ENCODE assay signal across 18 cellular contexts in the genomic region with DNA sequence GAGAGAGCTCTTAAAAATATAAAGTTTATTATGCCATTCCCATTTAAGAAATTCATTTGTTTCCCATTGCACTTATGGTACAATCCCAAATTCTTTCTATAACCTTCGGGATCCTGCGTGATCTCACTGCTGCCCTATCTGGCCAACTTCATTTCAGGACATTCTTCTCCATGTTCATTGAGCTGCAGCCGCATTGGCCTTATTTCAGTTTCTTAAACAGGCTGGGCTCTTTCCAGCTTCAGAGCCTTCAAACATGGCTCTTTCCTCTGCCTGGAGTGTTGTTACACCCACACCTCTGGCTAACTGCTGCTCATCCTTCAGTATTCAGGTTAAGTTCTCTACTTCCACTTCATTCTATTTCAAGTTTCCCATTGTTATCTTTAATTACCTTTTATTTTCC. TPM values are rescaled to one million over a fixed set of nuclear protein-coding genes. Genes with fewer than 3 reads are reported as not detected.
DNase-seq lines count a peak whose midpoint lies in the region; ATAC-seq, FAIRE-seq and TF ChIP-seq lines count a peak whose summit lies in the region.
"Had no signal": no experiment of that assay in that cellular context is flagged by ENCODE, and none has a peak within 500 bp of the region (broad histone marks: within the 10 kb centered on the region; RNA-seq: fewer than 3 reads in every experiment).

No MANE protein-coding gene starts in this region.

- H3K14ac ChIP-seq in neuronal stem cell (ENCODE audit: low read length), result no peak overlapping the region

- no peak overlapping the region for H3K9ac ChIP-seq in astrocyte (ENCODE audit: low read length)
- no peak overlapping the region for H3K9ac ChIP-seq in neuronal stem cell (ENCODE audit: low read depth, low read length, poor library complexity)
- H3K9ac ChIP-seq: BLaER1, GM23248 had no signal

- peaks cover 28% of the 10 kb centered on the region for H3K79me2 ChIP-seq in astrocyte (ENCODE audit: insufficient read depth, low read length)

- H3K23ac ChIP-seq in neuronal stem cell (ENCODE audit: low read depth, low read length, poor library complexity), result no peak overlapping the region

- H3K18ac ChIP-seq in neuronal stem cell (ENCODE audit: low read length), result no peak overlapping the region

- H3K4me2 ChIP-seq in A549, result no peak overlapping the region; the same call in 2 of the 3 replicates
- H3K4me2 ChIP-seq in astrocyte (ENCODE audit: low read length), result no peak overlapping the region
- H3K4me2 ChIP-seq in neuronal stem cell (ENCODE audit: insufficient read depth, low read length, poor library complexity, severe bottlenecking), result no peak overlapping the region
- H3K4me2 ChIP-seq: BLaER1 had no signal

- peaks cover 1% of the 10 kb centered on the region for H3K79me1 ChIP-seq in neuronal stem cell (ENCODE audit: low read depth, low read length)

- no peaks in the 10 kb centered on the region for H3K36me3 ChIP-seq in astrocyte (ENCODE audit: insufficient read depth, low read length)
- H3K36me3 ChIP-seq in neuronal stem cell (replicated peaks in 1 of 2; ENCODE audit: control insufficient read depth in 2 of 2, insufficient read depth in 2 of 2, low read length in 2 of 2), result peaks cover 8 to 42% of the 10 kb centered on the region in 2 donors

- H4K91ac ChIP-seq in neuronal stem cell (ENCODE audit: low read depth, low read length, poor library complexity), result no peak overlapping the region

- H2AK5ac ChIP-seq in neuronal stem cell (ENCODE audit: low read depth, low read length), result no peak overlapping the region

- no peak for ATAC-seq in A549
- ATAC-seq: HCT116 had no signal

- H2BK120ac ChIP-seq in neuronal stem cell (ENCODE audit: low read depth, low read length), result no peak overlapping the region

- H3K36me3 Mint-ChIP-seq in astrocyte (ENCODE audit: low read depth, unreplicated experiment), result peaks cover 9% of the 10 kb centered on the region
- H3K36me3 Mint-ChIP-seq in nephron progenitor cell (ENCODE audit: low read depth), result peaks cover 42% of the 10 kb centered on the region

- H4K20me1 ChIP-seq in astrocyte (ENCODE audit: insufficient read depth, low read length), result peaks cover 29% of the 10 kb centered on the region

- no peak for TF ChIP-seq EP300 in A549 (IDR thresholded peaks at IDR 0.05)

- no peak overlapping the region for H2AFZ ChIP-seq in astrocyte (ENCODE audit: low read depth, low read length)
- H2AFZ ChIP-seq in neuronal stem cell (ENCODE audit: low read length), result no peak overlapping the region
- H2AFZ ChIP-seq: GM23248 had no signal

- DNase-seq in A549 (ENCODE audit: low read depth in 1 of 2, low spot score in 1 of 2), result no peak
- peak; percentile 39 for DNase-seq in ACHN
- no peak for DNase-seq in astrocyte (ENCODE audit: low read depth)
- no peak for DNase-seq in nephron progenitor cell
- no peak for DNase-seq in NCI-H446 treated with DMSO at 0.1 percent for 48 hours (lab: John Stamatoyannopoulos, UW)
- DNase-seq in neuronal stem cell (ENCODE audit: low spot score), result no peak
- DNase-seq in GM19238 (ENCODE audit: insufficient read length, low spot score), result no peak
- no peak for DNase-seq in erythroblast (lab: John Stamatoyannopoulos, UW)
- DNase-seq: AML-193; CD8-positive, alpha-beta memory T cell; DND-41; GDM1; GM23248; IMR-90; KBM-7 had no signal

- TF ChIP-seq CTCF in A549 (IDR thresholded peaks at IDR 0.05), result no peak
- TF ChIP-seq CTCF in astrocyte (IDR thresholded peaks at IDR 0.05; ENCODE audit: insufficient read depth, low read depth, low read length), result no peak
- no peak for TF ChIP-seq CTCF in nephron progenitor cell (IDR thresholded peaks at IDR 0.05)

- H3K4ac ChIP-seq in neuronal stem cell (ENCODE audit: low read length), result no peak overlapping the region

- no peak for TF ChIP-seq RAD21 in A549 (conservative IDR thresholded peaks at IDR 0.05 in 1 of 2, IDR thresholded peaks at IDR 0.05 in 1 of 2)

- in situ Hi-C loops in ACHN (cut with HindIII; ENCODE audit: low pct_ligation_motif_present, low pct_unique_long_range_greater_than_20kb, low sequenced_read_pairs), result no loop called here

- H3K4me1 Mint-ChIP-seq in astrocyte (ENCODE audit: low read depth, unreplicated experiment) (peaks cover 26% of the 10 kb centered on the region), nephron progenitor cell (peaks cover 34% of the 10 kb centered on the region)

- peak overlapping the region; percentile 80 for H3K27ac Mint-ChIP-seq in astrocyte (ENCODE audit: unreplicated experiment)
- peak overlapping the region; percentile 62 for H3K27ac Mint-ChIP-seq in nephron progenitor cell

- no peak overlapping the region for H2BK5ac ChIP-seq in neuronal stem cell (ENCODE audit: low read length)

- H2BK15ac ChIP-seq in neuronal stem cell (ENCODE audit: low read length), result no peak overlapping the region

- H3K4me3 Mint-ChIP-seq in astrocyte (ENCODE audit: unreplicated experiment), result no peak overlapping the region
- no peak overlapping the region for H3K4me3 Mint-ChIP-seq in nephron progenitor cell
- H3K4me3 Mint-ChIP-seq: CD8-positive, alpha-beta memory T cell had no signal

- CTCF ChIA-PET in A549 (lab: Yijun Ruan, JAX), result interaction anchor here (1.0 to 2.0 kb wide), 4 partner anchors 15 to 109 kb away, joined by 3 to 6 read pairs (median 6); no protein-coding TSS in a partner anchor

- FAIRE-seq in A549 (lab: Jason Lieb, UNC) (no peak), astrocyte (lab: Jason Lieb, UNC) (no peak)

- no peak for TF ChIP-seq POLR2A in A549 (IDR thresholded peaks at IDR 0.05; ENCODE audit: low read length)
- no peak for TF ChIP-seq POLR2A in erythroblast (IDR thresholded peaks at IDR 0.05; ENCODE audit: low read length)

- 0 out of 3 replicates have a peak, but pooled peaks cover 5% of the 10 kb centered on the region for H3K9me3 ChIP-seq in A549
- H3K9me3 ChIP-seq in astrocyte (ENCODE audit: insufficient read depth, low read depth, low read length), result no peaks in the 10 kb centered on the region
- peaks cover 0 to 3% of the 10 kb centered on the region in 2 donors for H3K9me3 ChIP-seq in neuronal stem cell (replicated peaks in 1 of 2; ENCODE audit: control insufficient read depth in 2 of 2, insufficient read depth in 1 of 2, low read depth in 1 of 2, low read length in 2 of 2)

- H3K27me3 ChIP-seq in astrocyte (ENCODE audit: insufficient read depth, low read length), result no peaks in the 10 kb centered on the region
- no peaks in the 10 kb centered on the region for H3K27me3 ChIP-seq in neuronal stem cell (ENCODE audit: control insufficient read depth in 3 of 3, insufficient read depth in 3 of 3, low read depth in 1 of 3, low read length in 3 of 3)
- H3K27me3 ChIP-seq: BLaER1 had no signal

- peaks cover 5% of the 10 kb centered on the region for H3K9me3 Mint-ChIP-seq in astrocyte (ENCODE audit: unreplicated experiment)
- H3K9me3 Mint-ChIP-seq in nephron progenitor cell, result no peaks in the 10 kb centered on the region
- H3K9me3 Mint-ChIP-seq: CD8-positive, alpha-beta memory T cell had no signal

- peak overlapping the region; percentile 67 to 82; a peak in 5 of 6 replicates for H3K27ac ChIP-seq in A549
- no peak overlapping the region for H3K27ac ChIP-seq in astrocyte (ENCODE audit: low read depth, low read length)
- H3K27ac ChIP-seq in neuronal stem cell (replicated peaks; ENCODE audit: low read length), result no peak overlapping the region
- H3K27ac ChIP-seq: BLaER1, GM23248 had no signal

- H4K8ac ChIP-seq in neuronal stem cell (ENCODE audit: low read depth, low read length), result no peak overlapping the region

- POLR2A ChIA-PET in A549 (lab: Yijun Ruan, JAX), result interaction anchor here (0.6 to 1.2 kb wide), 2 partner anchors 18 to 71 kb away, joined by 3 to 4 read pairs; no protein-coding TSS in a partner anchor

- H2BK12ac ChIP-seq in neuronal stem cell (ENCODE audit: low read length), result no peak overlapping the region

- H3K4me3 ChIP-seq in A549 (no peak overlapping the region), astrocyte (ENCODE audit: insufficient read depth, low read depth, low read length) (no peak overlapping the region), neuronal stem cell (ENCODE audit: low read length in 2 of 2) (no peak overlapping the region)
- H3K4me3 ChIP-seq: BLaER1, GM23248 had no signal

- 93% methylated on average over 3 of the region's 3 CpGs for WGBS in A549 (ENCODE audit: missing lambda C conversion rate)
- no CpG with 5 or more reads among the region's 3 CpGs for WGBS in neuronal stem cell (ENCODE audit: extremely low coverage in 2 of 2, insufficient read length in 2 of 2, insufficient replicate concordance in 1 of 2), 2 donors

- no peaks in the 10 kb centered on the region for H3K27me3 Mint-ChIP-seq in astrocyte (ENCODE audit: low read depth, unreplicated experiment)
- no peaks in the 10 kb centered on the region for H3K27me3 Mint-ChIP-seq in nephron progenitor cell (ENCODE audit: low read depth, poor library complexity)
- H3K27me3 Mint-ChIP-seq: CD8-positive, alpha-beta memory T cell had no signal

- H3K4me1 ChIP-seq in A549 (peaks cover 30% of the 10 kb centered on the region), astrocyte (ENCODE audit: insufficient read depth, low read length) (no peaks in the 10 kb centered on the region), neuronal stem cell (ENCODE audit: control insufficient read depth in 2 of 2, insufficient read depth in 1 of 2, low read depth in 1 of 2, low read length in 2 of 2) (no peaks in the 10 kb centered on the region)
- H3K4me1 ChIP-seq: BLaER1 had no signal

TF ChIP-seq in A549, 52 proteins besides CTCF, POLR2A, EP300 and RAD21 (continues in another document):
- TF ChIP-seq FOSL2 (IDR thresholded peaks at IDR 0.05), result no peak
- no peak for TF ChIP-seq FOSL2 (CRISPR knock-in tag; IDR thresholded peaks at IDR 0.05)
- TF ChIP-seq FOXS1 (CRISPR knock-in tag; IDR thresholded peaks at IDR 0.05), result no peak
- TF ChIP-seq SREBF2 (IDR thresholded peaks at IDR 0.05), result no peak
- TF ChIP-seq GATA3 (IDR thresholded peaks at IDR 0.05; ENCODE audit: borderline replicate concordance), result no peak
- TF ChIP-seq, protein P1, sequence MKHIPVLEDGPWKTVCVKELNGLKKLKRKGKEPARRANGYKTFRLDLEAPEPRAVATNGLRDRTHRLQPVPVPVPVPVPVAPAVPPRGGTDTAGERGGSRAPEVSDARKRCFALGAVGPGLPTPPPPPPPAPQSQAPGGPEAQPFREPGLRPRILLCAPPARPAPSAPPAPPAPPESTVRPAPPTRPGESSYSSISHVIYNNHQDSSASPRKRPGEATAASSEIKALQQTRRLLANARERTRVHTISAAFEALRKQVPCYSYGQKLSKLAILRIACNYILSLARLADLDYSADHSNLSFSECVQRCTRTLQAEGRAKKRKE (CRISPR knock-in tag; IDR thresholded peaks at IDR 0.05; ENCODE audit: low read depth), result no peak

RNA-seq across cellular contexts. Expression of a gene that starts 58.5 kb away (rescaled TPM):
- not detected in 2 replicates for polyA plus RNA-seq in A549 (2011; rRNA removed)
- 0.03 TPM in 1 of 2 replicates, not detected in the other for polyA plus RNA-seq in A549 (2012; cell fraction: cytosol; rRNA removed)
- polyA plus RNA-seq in A549 (2012; cell fraction: nucleus; rRNA removed), result 0.02 TPM in 1 of 2 replicates, not detected in the other
- not detected in 3 replicates for polyA plus RNA-seq in A549 (2017; fragmentation: RNase III; extraction: RNeasy Plus Mini Kit Qiagen cat#74134 plus additional on column Dnase treatment)
- polyA minus RNA-seq in A549 (2011; rRNA and poly(A)+ RNA removed), result not detected in 2 replicates
- not detected in 2 replicates for total RNA-seq in astrocyte
- 0.03 TPM for polyA plus RNA-seq in neuronal stem cell (2013, experiment 1 of 2)
- 0.03 TPM for polyA plus RNA-seq in neuronal stem cell (2013, experiment 2 of 2)
- total RNA-seq: A673, GM23248, IMR-90 had no signal
- polyA plus RNA-seq: CD8-positive, alpha-beta memory T cell; GM23248; IMR-90 had no signal

Comparison
In these comparisons a context has a peak if more than half of its experiments do, and no peak if none do; other contexts are left out.
1. H3K27ac ChIP-seq: peak in A549 (2 of 2); none in astrocyte (single experiment) and neuronal stem cell (single experiment).